ENCODE assay signal across 16 cellular contexts in the genomic region with DNA sequence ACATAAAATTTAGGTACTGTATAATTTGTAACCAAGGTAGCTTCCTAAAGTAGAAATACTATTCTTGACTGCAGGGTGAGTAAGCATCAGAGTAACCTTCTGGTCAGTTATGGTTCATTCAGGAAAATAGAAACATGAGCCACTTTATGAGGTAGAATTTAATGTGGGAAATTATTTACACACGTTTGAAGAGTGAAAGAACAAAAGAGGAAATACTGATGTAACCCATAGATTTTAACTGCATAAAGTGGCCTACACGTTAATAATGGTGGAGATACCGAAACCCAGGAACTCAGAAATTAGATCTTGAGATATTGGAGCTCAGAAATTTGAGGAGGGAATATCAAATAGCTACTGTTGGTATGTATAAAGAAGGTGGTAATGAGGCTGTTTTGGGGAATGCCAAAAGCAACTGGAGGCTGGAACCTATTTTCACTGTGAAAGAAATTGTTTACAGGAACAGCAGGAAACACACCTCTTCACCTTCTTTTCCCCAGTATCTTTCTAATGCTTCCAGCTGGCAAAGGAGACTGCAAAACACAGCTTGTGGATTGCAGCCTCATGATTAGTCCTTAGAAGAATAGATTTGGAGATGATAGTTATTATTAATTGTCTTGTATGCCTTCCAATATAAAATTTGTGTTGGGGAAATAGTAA.
"Had no signal": no experiment of that assay in that cellular context is flagged by ENCODE, and none has a peak within 500 bp of the region (broad histone marks: within the 10 kb centered on the region; RNA-seq: fewer than 3 reads in every experiment).

No MANE protein-coding gene starts in this region.

- H3K36me3 ChIP-seq: gastrocnemius medialis, heart left ventricle, thyroid gland had no signal

- DNase-seq: activated CD4-positive, alpha-beta T cell treated with anti-CD3 and anti-CD28 coated beads for 1 hour; activated CD4-positive, alpha-beta T cell treated with anti-CD3 and anti-CD28 coated beads, Interleukin-2, amount 50 U/mL, for 48 hours; activated naive CD4-positive, alpha-beta T cell treated with anti-CD3 and anti-CD28 coated beads, Interleukin-2, amount 50 U/mL, for 16 hours; activated T-cell treated with anti-CD3 and anti-CD28 coated beads, Interleukin-2, amount 50 U/mL, for 1 hour; erythroblast; gastrocnemius medialis; heart left ventricle; kidney; left ventricle myocardium superior; naive thymus-derived CD8-positive, alpha-beta T cell; posterior cingulate gyrus; retina; stimulated activated CD4-positive, alpha-beta T cell treated with anti-CD3 and anti-CD28 coated beads, Interleukin-2, amount 100 ng/mL, for 48 hours; T1000; thyroid gland had no signal

- H3K4me3 ChIP-seq: gastrocnemius medialis, heart left ventricle, thyroid gland had no signal

- H3K27me3 ChIP-seq: gastrocnemius medialis, heart left ventricle, thyroid gland had no signal

- H3K9me3 ChIP-seq: gastrocnemius medialis, thyroid gland had no signal

- ATAC-seq: gastrocnemius medialis; heart left ventricle; left ventricle myocardium superior; naive thymus-derived CD8-positive, alpha-beta T cell; stimulated activated memory B cell treated with anti-CD40 and anti-IgM and Interleukin-4, amounts not matched to agents 10 μg/mL and 1 μg/mL and 100 μg/mL, for 72 hours had no signal

- H3K4me1 ChIP-seq: gastrocnemius medialis, heart left ventricle, thyroid gland had no signal

- H3K27ac ChIP-seq: gastrocnemius medialis, heart left ventricle, thyroid gland had no signal
